In genomic region chr4:8383016-8383415, GRCh38 we compare ENCODE assay signal across 15 cellular contexts.
"Had no signal": no experiment of that assay in that cellular context is flagged by ENCODE, and none has a peak within 500 bp of the region (broad histone marks: within the 10 kb centered on the region; RNA-seq: fewer than 3 reads in every experiment).

No MANE protein-coding gene starts in this region.

- ATAC-seq: effector memory CD8-positive, alpha-beta T cell; heart left ventricle; left lobe of liver; stimulated activated effector memory CD8-positive, alpha-beta T cell treated with anti-CD3 and anti-CD28 coated beads, Interleukin-12 subunit alpha, Interleukin-12 subunit beta, amount 100 ng/mL, for 72 hours; T-cell had no signal

- H3K4me3 ChIP-seq: heart left ventricle, prostate gland, thoracic aorta had no signal

- DNase-seq: activated CD4-positive, CD25-positive, alpha-beta regulatory T cell treated with anti-CD3 and anti-CD28 coated beads, Interleukin-2, amount 50 U/mL, for 72 hours; activated naive CD4-positive, alpha-beta T cell; activated naive CD8-positive, alpha-beta T cell treated with anti-CD3 and anti-CD28 coated beads, Interleukin-2, amount 10 ng/mL, durations not matched to agents 7 days and 5 days; activated T-cell treated with anti-CD3 and anti-CD28 coated beads for 4 hours; dermis blood vessel endothelial cell; effector memory CD8-positive, alpha-beta T cell; nephron progenitor cell; occipital lobe; T-cell; T-helper 9 cell had no signal

- H3K27ac ChIP-seq: prostate gland, thoracic aorta had no signal

- H3K4me1 ChIP-seq: prostate gland had no signal

- H3K9me3 ChIP-seq: heart left ventricle, prostate gland, thoracic aorta had no signal

- H3K27me3 ChIP-seq: heart left ventricle had no signal
